Comparison of ENCODE assay signal across 9 cellular contexts in the genomic region with DNA sequence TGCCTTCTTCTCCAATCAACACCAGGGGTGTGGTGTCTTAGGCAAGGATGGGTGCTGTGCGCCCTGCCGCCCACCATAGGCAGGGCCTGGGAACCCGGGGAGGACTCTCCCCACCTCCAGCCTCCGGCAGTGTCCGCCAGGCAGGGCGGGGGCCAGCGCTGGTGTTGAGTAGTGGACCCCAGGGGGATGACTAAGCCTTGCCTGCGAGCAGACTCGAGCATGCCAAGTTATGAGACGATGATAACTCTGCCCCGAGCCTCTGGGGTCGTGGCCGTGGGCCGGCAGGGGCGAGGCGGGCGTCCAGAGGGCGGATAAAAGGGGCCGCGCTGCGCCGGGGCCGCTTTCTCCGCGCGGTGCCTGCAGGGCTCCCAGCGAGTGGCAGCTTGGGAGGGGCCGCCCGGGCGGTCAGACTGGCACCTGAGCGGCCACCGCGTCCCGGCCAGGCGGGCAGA. TPM values are rescaled to one million over a fixed set of nuclear protein-coding genes. Genes with fewer than 3 reads are reported as not detected.
A peak's percentile ranks its signal among the peaks of the same experiment; 100 is the strongest.
DNase-seq lines count a peak whose midpoint lies in the region; ATAC-seq and TF ChIP-seq lines count a peak whose summit lies in the region.
"Had no signal": no experiment of that assay in that cellular context is flagged by ENCODE, and none has a peak within 500 bp of the region (broad histone marks: within the 10 kb centered on the region; RNA-seq: fewer than 3 reads in every experiment).

A gene (plus strand): TSS at position 340 of the 452 bp plus-strand sequence. CDS start 245 bp downstream, outside the sequence.

- peak; percentile 4 for TF ChIP-seq CTCF in chondrocyte (IDR thresholded peaks at IDR 0.05)

- H3K4me3 ChIP-seq in iPS-11a (ENCODE audit: low read depth, low read length) (peak within 1 kb of the TSS; percentile 14), rectal smooth muscle tissue (ENCODE audit: low read length) (peak within 1 kb of the TSS; percentile 37)

- no peak within 1 kb of the TSS for H3K9ac ChIP-seq in rectal smooth muscle tissue (ENCODE audit: low read length)

- DNase-seq in EH (ENCODE audit: low read depth) (peak; percentile 33), chondrocyte (ENCODE audit: low spot score) (no peak), occipital lobe (lab: John Stamatoyannopoulos, UW) (no peak), UCSD-AML1 (lab: John Stamatoyannopoulos, UW; ENCODE audit: unreplicated experiment) (no peak), NCI-H345 treated with DMSO at 0.1 percent for 48 hours (lab: John Stamatoyannopoulos, UW; ENCODE audit: unreplicated experiment) (no peak)

- no peaks in the 10 kb centered on the region for H3K4me1 ChIP-seq in rectal smooth muscle tissue (ENCODE audit: control insufficient read depth, insufficient read depth, low read length)

- no peaks in the 10 kb centered on the region for H3K36me3 ChIP-seq in rectal smooth muscle tissue (ENCODE audit: control insufficient read depth, insufficient read depth, low read length)

- ATAC-seq in GM21367 (IDR thresholded peaks at IDR 0.05; ENCODE audit: unreplicated experiment) = no peak

- no peaks in the 10 kb centered on the region for H3K36me3 Mint-ChIP-seq in chondrocyte (ENCODE audit: low read depth)

- H3K4me3 Mint-ChIP-seq in chondrocyte (ENCODE audit: unreplicated experiment) = peak within 1 kb of the TSS; percentile 68
- H3K4me3 Mint-ChIP-seq: dendritic cell treated with granulocyte-macrophage colony-stimulating factor and Interleukin-4, amounts not matched to agents 40 ng/mL and 50 ng/mL, for 4 days had no signal

- peak within 1 kb of the TSS; percentile 91 for H3K27ac Mint-ChIP-seq in chondrocyte (ENCODE audit: unreplicated experiment)
- H3K27ac Mint-ChIP-seq: dendritic cell treated with granulocyte-macrophage colony-stimulating factor and Interleukin-4, amounts not matched to agents 40 ng/mL and 50 ng/mL, for 4 days had no signal

- peaks cover 38% of the 10 kb centered on the region for H3K4me1 Mint-ChIP-seq in chondrocyte (ENCODE audit: low read depth)

- H3K27me3 Mint-ChIP-seq in chondrocyte (ENCODE audit: low read depth) = no peaks in the 10 kb centered on the region

- peaks cover 10% of the 10 kb centered on the region for H3K27me3 ChIP-seq in rectal smooth muscle tissue (ENCODE audit: control insufficient read depth, insufficient read depth, low read length)

- H3K9me3 Mint-ChIP-seq in chondrocyte (ENCODE audit: low read depth) = no peaks in the 10 kb centered on the region
- H3K9me3 Mint-ChIP-seq: dendritic cell treated with granulocyte-macrophage colony-stimulating factor and Interleukin-4, amounts not matched to agents 40 ng/mL and 50 ng/mL, for 4 days had no signal

- peak within 1 kb of the TSS; percentile 22 for H3K27ac ChIP-seq in rectal smooth muscle tissue (ENCODE audit: low read depth, low read length)

RNA-seq across cellular contexts. Expression of the gene that starts here (rescaled TPM):
- total RNA-seq in chondrocyte = 2.8 to 21.0 TPM (median 19.0 TPM) in 3 replicates
- 0.78 TPM for total RNA-seq in occipital lobe
